Comparison of ENCODE assay signal across 1 cellular context in genomic region chr10:122062831-122063674, GRCh38.
TF ChIP-seq lines count a peak whose summit lies in the region.

No MANE protein-coding gene starts in this region.

TF ChIP-seq in A549, 52 proteins besides CTCF, POLR2A, EP300 and RAD21 (continued from another document):
- TF ChIP-seq BCL3 (IDR thresholded peaks at IDR 0.05) (peak; percentile 60; the same call in 1 of the 3 replicates), RFX5 (IDR thresholded peaks at IDR 0.05) (no peak), JUNB (IDR thresholded peaks at IDR 0.05) (peak; percentile 94), RCOR1 (IDR thresholded peaks at IDR 0.05; ENCODE audit: low read depth, low read length) (no peak), HEYL (CRISPR knock-in tag; IDR thresholded peaks at IDR 0.05) (peak; percentile 84), EHMT2 (IDR thresholded peaks at IDR 0.05; ENCODE audit: low read depth) (no peak), RARB (CRISPR knock-in tag; IDR thresholded peaks at IDR 0.05) (0 out of 2 replicates have a peak, but pooled peaks have one; percentile 8), CEBPB (IDR thresholded peaks at IDR 0.05) (peak; percentile 33 to 80; a peak in 2 of 4 replicates), BHLHE40 (IDR thresholded peaks at IDR 0.05; ENCODE audit: low read depth, low read length) (peak; percentile 40; the same call in 1 of the 2 replicates), HDAC2 (IDR thresholded peaks at IDR 0.05) (0 out of 2 replicates have a peak, but pooled peaks have one; percentile 53), CBX2 (IDR thresholded peaks at IDR 0.05; ENCODE audit: borderline replicate concordance, low read depth) (no peak), FOSL2 (IDR thresholded peaks at IDR 0.05) (peak; percentile 91), FOSL2 (CRISPR knock-in tag; IDR thresholded peaks at IDR 0.05) (peak; percentile 99), PBX3 (IDR thresholded peaks at IDR 0.05) (peak; percentile 84), HOXA7 (CRISPR knock-in tag; IDR thresholded peaks at IDR 0.05) (peak; percentile 74), HES2 (IDR thresholded peaks at IDR 0.05) (no peak), USF2 (IDR thresholded peaks at IDR 0.05) (peak; percentile 78), CHD2 (IDR thresholded peaks at IDR 0.05; ENCODE audit: low read length, partially characterized antibody) (peak; percentile 55), ZSCAN20 (CRISPR knock-in tag; IDR thresholded peaks at IDR 0.05) (peak; percentile 85), MAFK (IDR thresholded peaks at IDR 0.05; ENCODE audit: partially characterized antibody) (no peak), CBX8 (IDR thresholded peaks at IDR 0.05) (no peak), KDM1A (IDR thresholded peaks at IDR 0.05; ENCODE audit: low read depth) (peak; percentile 55; the same call in 1 of the 2 replicates), ELK1 (IDR thresholded peaks at IDR 0.05; ENCODE audit: low read depth, low read length) (no peak), ESRRA (IDR thresholded peaks at IDR 0.05; ENCODE audit: borderline replicate concordance, low read length) (no peak), CHD4 (IDR thresholded peaks at IDR 0.05; ENCODE audit: borderline replicate concordance) (no peak), TP53 (CRISPR knock-in tag; IDR thresholded peaks at IDR 0.05) (peak; percentile 62; the same call in 1 of the 2 replicates), MYC (IDR thresholded peaks at IDR 0.05; ENCODE audit: borderline replicate concordance, low read length) (peak; percentile 68; the same call in 1 of the 2 replicates), POLR2AphosphoS2 (conservative IDR thresholded peaks at IDR 0.05; ENCODE audit: low read length) (no peak), RNF2 (IDR thresholded peaks at IDR 0.05; ENCODE audit: borderline replicate concordance, low read depth) (no peak), TFCP2L1 (CRISPR knock-in tag; IDR thresholded peaks at IDR 0.05) (peak; percentile 76; the same call in 1 of the 2 replicates), E2F6 (IDR thresholded peaks at IDR 0.05; ENCODE audit: borderline replicate concordance, low read depth) (peak; percentile 90), PHF8 (IDR thresholded peaks at IDR 0.05; ENCODE audit: borderline replicate concordance, low read depth) (no peak), ZFP36 (IDR thresholded peaks at IDR 0.05; ENCODE audit: borderline replicate concordance, partially characterized antibody) (peak; percentile 80), EHF (CRISPR knock-in tag; IDR thresholded peaks at IDR 0.05) (peak; percentile 70), ZNF302 (CRISPR knock-in tag; IDR thresholded peaks at IDR 0.05) (peak; percentile 69; the same call in 1 of the 2 replicates), MAZ (IDR thresholded peaks at IDR 0.05; ENCODE audit: borderline replicate concordance, low read depth, low read length) (peak; percentile 70; the same call in 1 of the 2 replicates), ZC3H11A (IDR thresholded peaks at IDR 0.05) (no peak), HMGXB4 (CRISPR knock-in tag; IDR thresholded peaks at IDR 0.05; ENCODE audit: borderline replicate concordance) (no peak), MAX (IDR thresholded peaks at IDR 0.05) (peak; percentile 96), SMC3 (IDR thresholded peaks at IDR 0.05) (peak; percentile 49), FOSB (CRISPR knock-in tag; IDR thresholded peaks at IDR 0.05) (peak; percentile 55; the same call in 1 of the 2 replicates), REST (IDR thresholded peaks at IDR 0.05) (no peak), KDM5A (IDR thresholded peaks at IDR 0.05) (no peak), NPAS2 (CRISPR knock-in tag; IDR thresholded peaks at IDR 0.05; ENCODE audit: borderline replicate concordance) (no peak)
